ENCODE assay signal across 8 cellular contexts in the genomic region with DNA sequence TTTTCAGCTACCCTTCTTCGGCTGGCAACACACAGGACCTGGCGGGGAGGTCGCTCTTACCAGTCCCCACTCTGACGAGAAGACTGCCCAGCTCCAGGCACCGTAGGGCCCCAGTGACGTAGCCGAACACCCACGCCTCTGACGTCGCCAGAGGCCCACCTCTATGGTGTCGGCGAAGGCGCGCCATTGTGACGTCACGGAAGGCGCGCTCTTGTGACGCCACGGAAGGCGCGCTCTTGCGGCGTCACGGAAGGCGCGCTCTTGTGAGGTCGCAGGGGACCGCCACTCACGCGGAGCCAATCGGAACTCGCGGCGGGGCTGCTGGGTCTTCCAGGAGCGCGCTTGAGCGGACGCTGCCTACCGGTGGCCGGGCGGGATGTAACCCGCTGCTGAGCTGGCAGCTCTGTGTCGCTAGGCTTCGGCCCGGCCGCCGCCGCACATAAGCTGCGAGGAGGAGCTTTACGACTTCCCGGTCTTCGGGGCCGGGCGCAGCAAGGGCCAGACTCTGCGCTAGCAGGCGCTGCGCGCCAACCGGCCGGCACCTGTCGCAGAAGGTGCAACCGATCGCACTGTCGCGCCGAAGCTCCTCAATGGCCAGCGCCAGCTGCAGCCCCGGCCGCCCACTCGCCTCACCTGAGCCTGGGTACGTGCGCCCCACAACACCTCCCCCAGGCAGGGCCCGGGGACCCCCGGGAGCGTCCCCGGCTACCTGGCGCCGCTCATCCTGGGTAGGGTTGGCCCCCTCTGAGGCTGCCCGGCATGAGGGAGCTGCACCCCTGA.
A peak's percentile ranks its signal among the peaks of the same experiment; 100 is the strongest.
DNase-seq lines count a peak whose midpoint lies in the region; ATAC-seq and TF ChIP-seq lines count a peak whose summit lies in the region.
"Not testable (repeated sequence)": the region's sequence is repeated elsewhere in the genome, so short reads cannot be mapped to it uniquely, and the experiment has no call there.

No MANE protein-coding gene starts in this region.

- peak overlapping the region; percentile 68; the same call in 1 of the 2 replicates for H3K23ac ChIP-seq in IMR-90 (ENCODE audit: low read depth, low read length)

- peak; percentile 100 for ATAC-seq in GM21529 (IDR thresholded peaks at IDR 0.05; ENCODE audit: unreplicated experiment)
- ATAC-seq in IMR-90 (ENCODE audit: low read depth), result peak; percentile 100

- not testable (repeated sequence) for H2BK15ac ChIP-seq in IMR-90 (ENCODE audit: low read depth, low read length)

- H3K14ac ChIP-seq in IMR-90 (replicated peaks; ENCODE audit: low read depth, low read length), result peak overlapping the region; percentile 87; the same call in 1 of the 2 replicates

- H3K27ac ChIP-seq in IMR-90 (ENCODE audit: insufficient read depth, low read length), result peak overlapping the region; percentile 80
- H3K27ac ChIP-seq in OCI-LY7 (ENCODE audit: low read depth, low read length, poor library complexity, severe bottlenecking), result peak overlapping the region; percentile 80

- H3K4ac ChIP-seq in IMR-90 (ENCODE audit: low read depth, low read length), result peak overlapping the region; percentile 92

- intact Hi-C loops in IMR-90 (cut with micrococcal nuclease) (loop anchor here (5.0 kb wide), 1 partner anchor 472 kb away; no protein-coding TSS in a partner anchor), OCI-LY7 (cut with micrococcal nuclease; ENCODE audit: unreplicated experiment) (loop anchor here (1.0 to 5.0 kb wide), 2 partner anchors 154 to 242 kb away; a partner anchor contains a TSS)

- dilution Hi-C loops in IMR-90 (cut with HindIII; ENCODE audit: low sequenced_read_pairs, unreplicated experiment), result not testable (repeated sequence)

- peak overlapping the region; percentile 64 for H3K9ac ChIP-seq in IMR-90 (ENCODE audit: low read depth, low read length)

- 0 out of 2 replicates have a peak overlapping the region, but pooled peaks have one; percentile 32 for H2BK120ac ChIP-seq in IMR-90 (ENCODE audit: low read depth, low read length)

- peak overlapping the region; percentile 93 to 99 for H4K8ac ChIP-seq in IMR-90 (ENCODE audit: low read depth in 2 of 2, low read length in 2 of 2)

- POLR2A ChIA-PET in IMR-90 (lab: Charles Lee; ENCODE audit: unreplicated experiment), result not testable (repeated sequence)
- POLR2A ChIA-PET in OCI-LY7 (lab: Charles Lee), result interaction anchor here (2.0 kb wide), 1 partner anchor 154 kb away, joined by 6 read pairs; a partner anchor contains a TSS

- H3K79me1 ChIP-seq in IMR-90 (ENCODE audit: low read depth in 1 of 2, low read length in 2 of 2), result not testable (repeated sequence)

- TF ChIP-seq CTCF in IMR-90 (conservative IDR thresholded peaks at IDR 0.05; ENCODE audit: low read depth, low read length); epithelial cell of proximal tubule (conservative IDR thresholded peaks at IDR 0.05; ENCODE audit: low read depth, low read length): not testable (repeated sequence)
- peak; percentile 34; the same call in 1 of the 2 replicates for TF ChIP-seq CTCF in OCI-LY7 (conservative IDR thresholded peaks at IDR 0.05; ENCODE audit: low read length)

- H2AK5ac ChIP-seq in IMR-90 (ENCODE audit: low read depth, low read length), result not testable (repeated sequence)

- not testable (repeated sequence) for TF ChIP-seq RAD21 in IMR-90 (IDR thresholded peaks at IDR 0.05; ENCODE audit: low read length)

- peaks cover 13% of the 10 kb centered on the region for H3K79me2 ChIP-seq in OCI-LY7 (ENCODE audit: insufficient read depth, low read depth, low read length)

- H4K20me1 ChIP-seq in IMR-90 (ENCODE audit: insufficient read depth, low read length); OCI-LY7 (ENCODE audit: insufficient read depth, low read length): not testable (repeated sequence)

- not testable (repeated sequence) for H3K9me2 ChIP-seq in OCI-LY7 (ENCODE audit: insufficient read depth, low read length)

- H3K4me2 ChIP-seq in IMR-90 (ENCODE audit: low read depth, low read length) (peak overlapping the region; percentile 78), OCI-LY7 (ENCODE audit: low read length) (peak overlapping the region; percentile 65)

- not testable (repeated sequence) for H3K9me3 ChIP-seq in IMR-90 (ENCODE audit: control insufficient read depth, insufficient read depth, low read length); OCI-LY7 (ENCODE audit: low read length)

- peak; percentile 95 for DNase-seq in DMS153 (lab: John Stamatoyannopoulos, UW)
- DNase-seq in IMR-90, result peak; percentile 98
- peak; percentile 96 for DNase-seq in OCI-LY7 (ENCODE audit: low spot score)
- DNase-seq in activated T-cell treated with anti-CD3 and anti-CD28 coated beads for 48 hours (ENCODE audit: low read depth), result peak; percentile 95
- peak; percentile 45 for DNase-seq in epithelial cell of proximal tubule (ENCODE audit: low read depth)
- peak; percentile 95 for DNase-seq in mucosa of gallbladder (ENCODE audit: low spot score)
- DNase-seq in stimulated activated CD8-positive, alpha-beta memory T cell treated with anti-CD3 and anti-CD28 coated beads, Interleukin-4, amount 100 ng/mL, for 24 hours (ENCODE audit: low read depth), result peak; percentile 95

- CTCF ChIA-PET in IMR-90 (lab: Yijun Ruan, JAX), result interaction anchor here (0.5 kb wide), 1 partner anchor 22 kb away, joined by 3 read pairs; no protein-coding TSS in a partner anchor
- CTCF ChIA-PET in OCI-LY7 (lab: Charles Lee; ENCODE audit: unreplicated experiment), result not testable (repeated sequence)

- peak overlapping the region; percentile 76; the same call in 1 of the 2 replicates for H4K91ac ChIP-seq in IMR-90 (ENCODE audit: insufficient read depth, low read depth, low read length)

- H3K27me3 ChIP-seq in IMR-90 (ENCODE audit: control insufficient read depth, insufficient read depth, low read length), result not testable (repeated sequence)

- H2AFZ ChIP-seq in IMR-90 (replicated peaks; ENCODE audit: low read length, poor library complexity) (peak overlapping the region; percentile 84), OCI-LY7 (ENCODE audit: low read length) (peak overlapping the region; percentile 80)

- in situ Hi-C loops in IMR-90 (cut with MboI; ENCODE audit: low sequenced_read_pairs), result not testable (repeated sequence)

- H3K18ac ChIP-seq in IMR-90 (ENCODE audit: low read depth, low read length), result 0 out of 2 replicates have a peak overlapping the region, but pooled peaks have one; percentile 42

- TSS peak; percentile 27 for BruUV-seq in IMR-90 (replicated peaks; lab: Mats Ljungman, UMichigan)
- not testable (repeated sequence) for BruUV-seq in OCI-LY7 (replicated peaks; lab: Mats Ljungman, UMichigan)

- H2BK5ac ChIP-seq in IMR-90 (ENCODE audit: low read depth, low read length, poor library complexity, severe bottlenecking), result peak overlapping the region; percentile 65

- peak overlapping the region; percentile 79 for H4K5ac ChIP-seq in IMR-90 (ENCODE audit: low read depth, low read length)

- H3K4me3 ChIP-seq in IMR-90 (ENCODE audit: insufficient read depth, low read depth, low read length) (peak overlapping the region; percentile 56), OCI-LY7 (ENCODE audit: low read depth, low read length, poor library complexity, severe bottlenecking) (peak overlapping the region; percentile 82), epithelial cell of proximal tubule (ENCODE audit: low read depth, low read length) (peak overlapping the region; percentile 73)

- H3K56ac ChIP-seq in IMR-90 (ENCODE audit: extremely low read depth, insufficient read depth, low read length), result peak overlapping the region; percentile 66; the same call in 1 of the 2 replicates

- not testable (repeated sequence) for H3K4me1 ChIP-seq in IMR-90 (ENCODE audit: control insufficient read depth, insufficient read depth, low read length); OCI-LY7 (ENCODE audit: insufficient read depth, low read length, poor library complexity, severe bottlenecking)

- not testable (repeated sequence) for H3K9me1 ChIP-seq in IMR-90 (ENCODE audit: insufficient read depth, low read length)

- TF ChIP-seq POLR2A in IMR-90 (IDR thresholded peaks at IDR 0.05; ENCODE audit: low read depth, low read length), result peak; percentile 88

- H3K36me3 ChIP-seq in IMR-90 (ENCODE audit: control insufficient read depth, insufficient read depth, low read length); OCI-LY7 (ENCODE audit: insufficient read depth, low read length): not testable (repeated sequence)

- WGBS in IMR-90 (ENCODE audit: extremely low coverage in 2 of 2, insufficient read length in 1 of 2), 2 experiments, result 1% methylated on average over 36 of the region's 80 CpGs; no CpG with 5 or more reads in 1 of the 2 experiments

- not testable (repeated sequence) for H2AK9ac ChIP-seq in IMR-90 (replicated peaks; ENCODE audit: low read depth, low read length, poor library complexity)

- not testable (repeated sequence) for H2BK20ac ChIP-seq in IMR-90 (ENCODE audit: low read depth, low read length)

TF ChIP-seq in IMR-90, 13 proteins besides CTCF, POLR2A, EP300 and RAD21:
- TF ChIP-seq MXI1 (IDR thresholded peaks at IDR 0.05; ENCODE audit: borderline replicate concordance, low read depth, low read length) (peak; percentile 26), NFE2L2 (IDR thresholded peaks at IDR 0.05; ENCODE audit: low read depth, low read length) (peak; percentile 24; the same call in 1 of the 2 replicates), FOS (IDR thresholded peaks at IDR 0.05; ENCODE audit: low read depth, low read length) (peak; percentile 62; the same call in 1 of the 2 replicates), MAZ (IDR thresholded peaks at IDR 0.05; ENCODE audit: borderline replicate concordance, low read depth, low read length) (peak; percentile 53; the same call in 1 of the 2 replicates)

Comparison
In these comparisons a context has a peak if more than half of its experiments do, and no peak if none do; other contexts are left out.
1. Peak in every context shown above with its lines: DNase-seq, ATAC-seq, H3K4me3 ChIP-seq and H3K27ac ChIP-seq.
2. DNase-seq: peak in every context shown above with its lines; median percentile 98 in IMR-90; 96 in OCI-LY7; 95 in DMS153; 95 in activated T-cell treated with anti-CD3 and anti-CD28 coated beads for 48 hours; 95 in mucosa of gallbladder; 95 in stimulated activated CD8-positive, alpha-beta memory T cell treated with anti-CD3 and anti-CD28 coated beads, Interleukin-4, amount 100 ng/mL, for 24 hours; 45 in epithelial cell of proximal tubule.